8 cellular contexts compared by ENCODE assay signal in the genomic region with DNA sequence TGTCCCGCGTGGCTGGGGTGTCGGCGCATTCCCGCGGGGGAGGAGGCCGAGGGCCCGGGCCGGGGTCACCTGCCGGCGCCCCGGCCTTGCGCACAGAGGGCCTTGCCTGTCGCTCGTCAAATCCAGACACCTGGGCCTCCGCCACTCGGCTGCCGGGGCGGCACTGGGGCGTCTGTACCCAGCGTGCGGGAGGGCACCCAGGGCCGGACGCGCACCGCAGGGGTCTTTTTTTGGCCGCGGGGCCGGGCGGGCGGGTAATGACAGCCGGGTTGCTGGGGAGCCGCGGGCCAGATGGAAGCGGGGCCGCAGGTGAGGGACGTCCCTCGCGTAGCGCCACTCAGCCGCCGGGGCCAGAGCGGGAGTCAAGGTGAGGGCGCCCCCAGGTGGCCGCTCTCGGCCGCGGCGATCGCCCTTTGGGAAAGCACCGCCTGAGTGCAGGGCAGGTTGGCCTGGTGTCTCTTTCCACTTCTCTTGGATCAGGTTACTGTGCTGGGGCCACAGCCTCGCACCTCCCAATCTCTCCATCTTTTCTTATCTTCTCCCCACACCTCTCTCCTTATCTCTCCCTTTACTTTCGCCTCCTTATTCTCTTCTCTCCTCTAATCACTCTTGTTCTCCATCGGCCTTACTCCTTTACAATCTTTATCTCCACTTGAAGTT. TPM values are rescaled to one million over a fixed set of nuclear protein-coding genes. Genes with fewer than 3 reads are reported as not detected.
DNase-seq lines count a peak whose midpoint lies in the region; FAIRE-seq and TF ChIP-seq lines count a peak whose summit lies in the region.

No MANE protein-coding gene starts in this region.

- H3K27me3 ChIP-seq in HL-60 (ENCODE audit: insufficient read depth, poor library complexity, severe bottlenecking) (peaks cover 25% of the 10 kb centered on the region), brain microvascular endothelial cell (replicated peaks) (no peaks in the 10 kb centered on the region)

- peak overlapping the region in 3 of 6 donors; percentile 15 to 87 (median 81) for H3K27ac Mint-ChIP-seq in immature natural killer cell

- H3K36me3 Mint-ChIP-seq in immature natural killer cell: peaks cover 0 to 3% (median 0%) of the 10 kb centered on the region in 3 donors

- no peak for TF ChIP-seq POLR2A in H54 (IDR thresholded peaks at IDR 0.05; ENCODE audit: low read depth, low read length)

- peak; percentile 89 for TF ChIP-seq CTCF in GM12864 (IDR thresholded peaks at IDR 0.05; ENCODE audit: low read depth, low read length, missing control alignments)
- peak; percentile 73 for TF ChIP-seq CTCF in HL-60 (IDR thresholded peaks at IDR 0.05; ENCODE audit: insufficient read depth, low read length)
- TF ChIP-seq CTCF in WI38 (IDR thresholded peaks at IDR 0.05; ENCODE audit: low read depth, low read length): peak; percentile 74
- TF ChIP-seq CTCF in brain microvascular endothelial cell (IDR thresholded peaks at IDR 0.05; ENCODE audit: low read depth, low read length, missing control alignments): peak; percentile 83

- FAIRE-seq in H54 (lab: Jason Lieb, UNC): no peak

- in situ Hi-C loops in brain microvascular endothelial cell (cut with HindIII; ENCODE audit: low pct_ligation_motif_present, low sequenced_read_pairs): no loop called here

- DNase-seq in GM12864 (ENCODE audit: low read depth) (no peak), HL-60 (ENCODE audit: low read depth in 1 of 2, low spot score in 1 of 2) (peak in 1 of 2 experiments; percentile 55), brain microvascular endothelial cell (peak; percentile 61), immature natural killer cell (peak; percentile 77 to 79 (median 78)), SKM-1 treated with dmso at 0.1 percent for 144 hours (lab: John Stamatoyannopoulos, UW; ENCODE audit: unreplicated experiment) (no peak), H54 (ENCODE audit: insufficient read length, low spot score) (no peak)
- peak; percentile 87 for DNase-seq in stimulated activated CD4-positive, alpha-beta T cell treated with anti-CD3 and anti-CD28 coated beads, Interleukin-12 subunit alpha, Interleukin-12 subunit beta, amount 100 ng/mL, for 4 hours

- H3K4me3 Mint-ChIP-seq in immature natural killer cell: peak overlapping the region; percentile 73 to 90 (median 81)

- H3K4me1 Mint-ChIP-seq in immature natural killer cell: peaks cover 26 to 27% of the 10 kb centered on the region in 2 donors

- H3K27ac ChIP-seq in HL-60 (replicated peaks): no peak overlapping the region
- H3K27ac ChIP-seq in brain microvascular endothelial cell: peak overlapping the region; percentile 14

- H3K36me3 ChIP-seq in brain microvascular endothelial cell (replicated peaks): peaks cover 13% of the 10 kb centered on the region

- peaks cover 0 to 1% (median 0%) of the 10 kb centered on the region in 6 donors for H3K9me3 Mint-ChIP-seq in immature natural killer cell

- H3K4me3 ChIP-seq in GM12864 (ENCODE audit: low read depth, low read length) (no peak overlapping the region; the same call in 1 of the 2 replicates), HL-60 (replicated peaks; ENCODE audit: insufficient read depth, low read length) (peak overlapping the region; percentile 23), WI38 (ENCODE audit: low read depth, low read length) (peak overlapping the region; percentile 90), brain microvascular endothelial cell (ENCODE audit: low read depth, low read length) (peak overlapping the region; percentile 85)

- H3K27me3 Mint-ChIP-seq in immature natural killer cell (ENCODE audit: low read depth in 3 of 3): peaks cover 9 to 21% (median 20%) of the 10 kb centered on the region in 3 donors

RNA-seq across cellular contexts. Expression of a gene that starts 3.5 kb away (rescaled TPM):
- under 1 TPM in 1 of 3 donors, not detected in 2; 0.17 TPM for polyA plus RNA-seq in immature natural killer cell

RNA-seq across cellular contexts. Expression of a gene that starts 38.7 kb away (rescaled TPM):
- 100 to 1,000 TPM in 2 of 3 donors, 10 to 100 TPM in 1; 99.9 to 164 (median 157) TPM for polyA plus RNA-seq in immature natural killer cell

RNA-seq across cellular contexts. Expression of a gene that starts 45.2 kb away (rescaled TPM):
- polyA plus RNA-seq in immature natural killer cell: 1 to 10 TPM; 5.9 to 8.1 (median 7.4) TPM

Comparison
In these comparisons a context has a peak if more than half of its experiments do, and no peak if none do; other contexts are left out.
1. DNase-seq: peak in brain microvascular endothelial cell (single experiment), immature natural killer cell (3 of 3) and stimulated activated CD4-positive, alpha-beta T cell treated with anti-CD3 and anti-CD28 coated beads, Interleukin-12 subunit alpha, Interleukin-12 subunit beta, amount 100 ng/mL, for 4 hours (single experiment); none in GM12864 (single experiment), SKM-1 treated with dmso at 0.1 percent for 144 hours (single experiment) and H54 (single experiment).
2. Peak in every context shown above with its lines, with median percentiles within 50 percentile points of each other: CTCF ChIP-seq.